In genomic region chr11:125263268-125263790, GRCh38 we compare ENCODE assay signal across 9 cellular contexts.
DNase-seq lines count a peak whose midpoint lies in the region; ATAC-seq and FAIRE-seq lines count a peak whose summit lies in the region.
"Had no signal": no experiment of that assay in that cellular context is flagged by ENCODE, and none has a peak within 500 bp of the region (broad histone marks: within the 10 kb centered on the region; RNA-seq: fewer than 3 reads in every experiment).

No MANE protein-coding gene starts in this region.

- peaks cover 27% of the 10 kb centered on the region for H3K4me1 ChIP-seq in mesendoderm (ENCODE audit: control insufficient read depth, low read depth, low read length)

- no peak for FAIRE-seq in urothelium cell line (lab: Jason Lieb, UNC)

- H3K4ac ChIP-seq in mesendoderm (ENCODE audit: low read depth, low read length): no peak overlapping the region

- H3K18ac ChIP-seq in mesendoderm (ENCODE audit: low read length): peak overlapping the region; percentile 33

- H3K27ac ChIP-seq in mesendoderm (ENCODE audit: low read depth, low read length): peak overlapping the region; percentile 18
- H3K27ac ChIP-seq: PC-9 had no signal

- peak overlapping the region; percentile 43 for H3K4me2 ChIP-seq in mesendoderm (ENCODE audit: low read length)
- H3K4me2 ChIP-seq: PC-9 had no signal

- no peaks in the 10 kb centered on the region for H3K79me2 ChIP-seq in mesendoderm (ENCODE audit: control insufficient read depth, insufficient read depth, low read length)

- no CpG with 5 or more reads among the region's 29 CpGs for WGBS in mesendoderm (ENCODE audit: extremely low coverage, insufficient coverage, low lambda C conversion rate)

- peak overlapping the region; percentile 31 for H2AK5ac ChIP-seq in mesendoderm (ENCODE audit: low read length)

- H3K56ac ChIP-seq in mesendoderm (ENCODE audit: low read length): peak overlapping the region; percentile 81

- H2BK120ac ChIP-seq in mesendoderm (ENCODE audit: low read depth, low read length): peak overlapping the region; percentile 1

- no peaks in the 10 kb centered on the region for H3K79me1 ChIP-seq in mesendoderm (ENCODE audit: low read length)

- no peaks in the 10 kb centered on the region for H3K27me3 ChIP-seq in mesendoderm (ENCODE audit: insufficient read depth, low read length, poor library complexity)

- no peak overlapping the region for H2BK15ac ChIP-seq in mesendoderm (replicated peaks; ENCODE audit: low read depth)

- peak; percentile 56 for ATAC-seq in esophagus mucosa

- H4K5ac ChIP-seq in mesendoderm (ENCODE audit: low read length): no peak overlapping the region

- peak overlapping the region; percentile 16 for H3K9ac ChIP-seq in mesendoderm (ENCODE audit: low read length)

- H4K8ac ChIP-seq in mesendoderm (ENCODE audit: low read depth, low read length): no peak overlapping the region

- H3K36me3 ChIP-seq in mesendoderm (ENCODE audit: control insufficient read depth, insufficient read depth, low read length): no peaks in the 10 kb centered on the region

- H2BK5ac ChIP-seq in mesendoderm (ENCODE audit: low read length): peak overlapping the region; percentile 31

- no peak overlapping the region for H3K4me3 ChIP-seq in mesendoderm (ENCODE audit: low read length)
- H3K4me3 ChIP-seq: PC-9 had no signal

- no peak overlapping the region for H3K23ac ChIP-seq in mesendoderm (ENCODE audit: low read length)

- DNase-seq in NCI-H82 (lab: John Stamatoyannopoulos, UW) (peak; percentile 70), NCI-H82 treated with DMSO at 0.1 percent for 48 hours (lab: John Stamatoyannopoulos, UW; ENCODE audit: unreplicated experiment) (no peak), mesendoderm (peak; percentile 100), urothelium cell line (ENCODE audit: low spot score) (peak; percentile 70), NCI-H2196 treated with DMSO at 0.1 percent for 48 hours (lab: John Stamatoyannopoulos, UW; ENCODE audit: unreplicated experiment) (no peak), NCI-H2081 (lab: John Stamatoyannopoulos, UW) (no peak), mesenteric fat pad (ENCODE audit: low spot score) (no peak)

Comparison
In these comparisons a context has a peak if more than half of its experiments do, and no peak if none do; other contexts are left out.
1. DNase-seq: peak in NCI-H82 (single experiment), mesendoderm (single experiment) and urothelium cell line (single experiment); none in NCI-H82 treated with DMSO at 0.1 percent for 48 hours (single experiment), NCI-H2196 treated with DMSO at 0.1 percent for 48 hours (single experiment), NCI-H2081 (0 of 2) and mesenteric fat pad (single experiment).